8 cellular contexts compared by ENCODE assay signal in genomic region chr9:137223078-137224040, GRCh38. TPM values are rescaled to one million over a fixed set of nuclear protein-coding genes. Genes with fewer than 3 reads are reported as not detected.
DNase-seq lines count a peak whose midpoint lies in the region; ATAC-seq and TF ChIP-seq lines count a peak whose summit lies in the region.

No MANE protein-coding gene starts in this region.

- H3K9ac ChIP-seq in PC-3 (ENCODE audit: low read length), result peak overlapping the region; percentile 97
- H3K9ac ChIP-seq in mucosa of stomach (ENCODE audit: low read length), result peak overlapping the region; percentile 88

- POLR2A ChIA-PET in PC-3 (lab: Charles Lee; ENCODE audit: unreplicated experiment), result interaction anchor here (0.6 to 0.8 kb wide), 3 partner anchors 19 to 504 kb away, joined by 3 to 32 read pairs (median 5); no protein-coding TSS in a partner anchor

- H3K4me1 ChIP-seq in PC-3 (ENCODE audit: insufficient read depth, low read length) (peaks cover 47% of the 10 kb centered on the region), esophagus (ENCODE audit: control insufficient read depth in 2 of 2, insufficient read depth in 2 of 2, low read length in 1 of 2) (peaks cover 3 to 33% of the 10 kb centered on the region in 2 donors), mucosa of stomach (ENCODE audit: control insufficient read depth, insufficient read depth, low read length) (peaks cover 70% of the 10 kb centered on the region)

- peak overlapping the region; percentile 99 for H3K4me2 ChIP-seq in PC-3 (ENCODE audit: low read length)

- no peaks in the 10 kb centered on the region for H3K27me3 ChIP-seq in PC-3 (ENCODE audit: low read length)
- H3K27me3 ChIP-seq in esophagus (ENCODE audit: control insufficient read depth in 1 of 2, insufficient read depth in 2 of 2, low read length in 2 of 2), result no peaks in the 10 kb centered on the region
- H3K27me3 ChIP-seq in mucosa of stomach (ENCODE audit: control insufficient read depth, insufficient read depth, low read length), result no peaks in the 10 kb centered on the region

- H3K9me2 ChIP-seq in PC-3 (replicated peaks; ENCODE audit: low read length), result no peaks in the 10 kb centered on the region

- no TSS peak for BruUV-seq in PC-3 (replicated peaks; lab: Mats Ljungman, UMichigan)

- H3K9me3 Mint-ChIP-seq in activated T-cell treated with anti-CD3 and anti-CD28 coated beads, Interleukin-2, amount 50 U/mL, for 24 hours, result no peaks in the 10 kb centered on the region

- peak overlapping the region; percentile 81 for H3K27ac ChIP-seq in PC-3 (ENCODE audit: low read length)
- H3K27ac ChIP-seq in esophagus (ENCODE audit: low read depth in 2 of 2, low read length in 1 of 2), result peak overlapping the region; percentile 96

- peak overlapping the region; percentile 81 for H3K4me3 Mint-ChIP-seq in activated T-cell treated with anti-CD3 and anti-CD28 coated beads, Interleukin-2, amount 50 U/mL, for 24 hours

- H2AFZ ChIP-seq in PC-3 (ENCODE audit: low read length), result peak overlapping the region; percentile 69

- CTCF ChIA-PET in PC-3 (lab: Charles Lee), result interaction anchor here (0.5 to 1.3 kb wide), 3 partner anchors 11 to 54 kb away, joined by 3 to 11 read pairs (median 4); partner anchors contain the start of gene TOR4A

- peaks cover 13% of the 10 kb centered on the region for H3K4me1 Mint-ChIP-seq in activated T-cell treated with anti-CD3 and anti-CD28 coated beads, Interleukin-2, amount 50 U/mL, for 24 hours (ENCODE audit: low read depth)

- H3K79me2 ChIP-seq in PC-3 (ENCODE audit: low read length), result peaks cover 19% of the 10 kb centered on the region

- 1% methylated on average over 67 to 68 of the region's 68 CpGs for WGBS in esophagus, 2 donors

- H3F3A ChIP-seq in PC-3 (ENCODE audit: low read length, unreplicated experiment), result peaks cover 2% of the 10 kb centered on the region

- peaks cover 4% of the 10 kb centered on the region for H3K27me3 Mint-ChIP-seq in activated T-cell treated with anti-CD3 and anti-CD28 coated beads, Interleukin-2, amount 50 U/mL, for 24 hours

- peak overlapping the region; percentile 84 for H3K27ac Mint-ChIP-seq in activated T-cell treated with anti-CD3 and anti-CD28 coated beads, Interleukin-2, amount 50 U/mL, for 24 hours

- H3K36me3 Mint-ChIP-seq in activated T-cell treated with anti-CD3 and anti-CD28 coated beads, Interleukin-2, amount 50 U/mL, for 24 hours (ENCODE audit: low read depth), result peaks cover 8% of the 10 kb centered on the region

- DNase-seq in DMS53 (lab: John Stamatoyannopoulos, UW), result peak; percentile 99
- DNase-seq in Jurkat, Clone E6-1 (ENCODE audit: low read depth, low spot score), result peak; percentile 97
- DNase-seq in PC-3, result peak; percentile 97
- DNase-seq in activated T-cell treated with anti-CD3 and anti-CD28 coated beads, Interleukin-2, amount 50 U/mL, for 24 hours, result peak; percentile 98
- peak; percentile 99 for DNase-seq in stimulated activated CD8-positive, alpha-beta memory T cell treated with anti-CD3 and anti-CD28 coated beads, Interleukin-4, amount 100 ng/mL, for 48 hours

- H4K20me1 ChIP-seq in PC-3 (ENCODE audit: low read length), result no peaks in the 10 kb centered on the region

- peak overlapping the region; percentile 81 for H3K4me3 ChIP-seq in Jurkat, Clone E6-1 (ENCODE audit: low read length)
- H3K4me3 ChIP-seq in PC-3 (ENCODE audit: low read length), result peak overlapping the region; percentile 88
- H3K4me3 ChIP-seq in esophagus (ENCODE audit: low read depth in 1 of 2, low read length in 2 of 2), result peak overlapping the region; percentile 66 to 67
- peak overlapping the region; percentile 80 for H3K4me3 ChIP-seq in mucosa of stomach (ENCODE audit: low read length)

- TF ChIP-seq CTCF in PC-3 (conservative IDR thresholded peaks at IDR 0.05; ENCODE audit: low read depth, low read length), result no peak

- intact Hi-C loops in PC-3 (cut with micrococcal nuclease), result no loop called here

- ATAC-seq in GM21717 (IDR thresholded peaks at IDR 0.05; ENCODE audit: unreplicated experiment) (peak; percentile 48), PC-3 (peak; percentile 33)

- H3K9me3 ChIP-seq in PC-3 (ENCODE audit: low read length), result no peaks in the 10 kb centered on the region
- no peaks in the 10 kb centered on the region for H3K9me3 ChIP-seq in esophagus (ENCODE audit: control insufficient read depth in 2 of 2, insufficient read depth in 1 of 2, low read depth in 1 of 2, low read length in 1 of 2)
- no peaks in the 10 kb centered on the region for H3K9me3 ChIP-seq in mucosa of stomach (ENCODE audit: control insufficient read depth, low read length)

- H3K36me3 ChIP-seq in PC-3 (ENCODE audit: low read depth, low read length) (no peaks in the 10 kb centered on the region), esophagus (ENCODE audit: control insufficient read depth in 2 of 2, insufficient read depth in 2 of 2, low read length in 1 of 2) (peaks cover 0 to 18% of the 10 kb centered on the region in 2 donors), mucosa of stomach (ENCODE audit: control insufficient read depth, insufficient read depth, low read length) (no peaks in the 10 kb centered on the region)

RNA-seq across cellular contexts. Expression of gene RNF208, which starts 1.3 kb away (rescaled TPM):
- 11.2 TPM for polyA plus RNA-seq in Jurkat, Clone E6-1 (2012; ENCODE audit: insufficient read depth, insufficient read length)
- total RNA-seq in PC-3 (2014; rRNA removed), result 1.7 and 2.8 TPM in 2 replicates
- 10 to 100 TPM; 13.3 to 28.5 TPM for polyA plus RNA-seq in esophagus

RNA-seq across cellular contexts. Expression of gene CYSRT1, which starts 1.6 kb away (rescaled TPM):
- polyA plus RNA-seq in Jurkat, Clone E6-1 (2012; ENCODE audit: insufficient read depth, insufficient read length), result not detected
- 0.29 and 1.3 TPM in 2 replicates for total RNA-seq in PC-3 (2014; rRNA removed)
- 100 to 1,000 TPM; 334 to 342 TPM for polyA plus RNA-seq in esophagus

RNA-seq across cellular contexts. Expression of gene RNF224, which starts 3.9 kb away (rescaled TPM):
- not detected for polyA plus RNA-seq in Jurkat, Clone E6-1 (2012; ENCODE audit: insufficient read depth, insufficient read length)
- total RNA-seq in PC-3 (2014; rRNA removed), result 1.2 and 1.7 TPM in 2 replicates
- polyA plus RNA-seq in esophagus, result 1 to 10 TPM; 3.7 to 5.5 TPM

RNA-seq across cellular contexts. Expression of gene SLC34A3, which starts 7.3 kb away (rescaled TPM):
- not detected for polyA plus RNA-seq in Jurkat, Clone E6-1 (2012; ENCODE audit: insufficient read depth, insufficient read length)
- total RNA-seq in PC-3 (2014; rRNA removed), result 1.0 and 1.5 TPM in 2 replicates
- polyA plus RNA-seq in esophagus, result 1 to 10 TPM; 1.3 to 1.6 TPM

RNA-seq across cellular contexts. Expression of gene TUBB4B, which starts 17.7 kb away (rescaled TPM):
- 605 TPM for polyA plus RNA-seq in Jurkat, Clone E6-1 (2012; ENCODE audit: insufficient read depth, insufficient read length)
- total RNA-seq in PC-3 (2014; rRNA removed), result 424 and 599 TPM in 2 replicates
- polyA plus RNA-seq in esophagus, result 100 to 1,000 TPM; 415 to 578 TPM

Comparison
In these comparisons a context has a peak if more than half of its experiments do, and no peak if none do; other contexts are left out.
1. Peak in every context shown above with its lines: DNase-seq, ATAC-seq, H3K4me3 ChIP-seq and H3K27ac ChIP-seq.